ENCODE assay signal across 1 cellular context in genomic region chr16:30067584-30067916, GRCh38.
TF ChIP-seq lines count a peak whose summit lies in the region.

No MANE protein-coding gene starts in this region.

TF ChIP-seq in GM23338, 12 proteins besides CTCF, POLR2A, EP300 and RAD21 (continued from another document):
- TF ChIP-seq ZNF462 (CRISPR knock-in tag; IDR thresholded peaks at IDR 0.05), result no peak
- no peak for TF ChIP-seq CREB1 (CRISPR knock-in tag; IDR thresholded peaks at IDR 0.05; ENCODE audit: low read depth)
- TF ChIP-seq ZNF114 (CRISPR knock-in tag; IDR thresholded peaks at IDR 0.05), result no peak
